Comparison of ENCODE assay signal across 1 cellular context in the genomic region with DNA sequence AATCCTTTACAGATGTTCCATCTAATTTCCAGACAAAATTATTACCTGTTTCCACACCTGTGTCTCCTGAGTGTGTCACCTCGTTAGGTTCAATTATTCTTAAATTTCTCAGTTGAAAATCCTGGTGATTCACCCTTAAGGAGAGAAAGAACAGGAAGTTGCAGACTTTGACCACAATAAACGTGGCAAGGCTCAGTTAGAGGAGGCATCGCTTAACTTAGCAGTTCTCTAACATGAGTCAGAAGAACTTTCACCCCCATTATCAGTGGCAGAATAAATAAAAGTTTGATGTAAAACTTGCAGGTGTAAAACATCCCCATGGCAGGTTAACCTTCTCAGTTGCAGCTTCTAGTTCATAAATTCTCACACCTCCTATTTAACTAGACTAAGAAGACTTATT.
A peak's percentile ranks its signal among the peaks of the same experiment; 100 is the strongest.
TF ChIP-seq lines count a peak whose summit lies in the region.

No MANE protein-coding gene starts in this region.

TF ChIP-seq in HepG2, 621 proteins besides CTCF, POLR2A, EP300 and RAD21 (continued from another document):
- TF ChIP-seq AHDC1 (CRISPR knock-in tag; IDR thresholded peaks at IDR 0.05; ENCODE audit: borderline replicate concordance): peak; percentile 58; the same call in 1 of the 2 replicates
- TF ChIP-seq ZMAT3 (CRISPR knock-in tag; conservative IDR thresholded peaks at IDR 0.05): no peak
- TF ChIP-seq ZNF782 (CRISPR knock-in tag; IDR thresholded peaks at IDR 0.05; ENCODE audit: borderline replicate concordance): no peak
- TF ChIP-seq HNF4G (IDR thresholded peaks at IDR 0.05; ENCODE audit: borderline replicate concordance, low read depth, low read length): peak; percentile 20; the same call in 1 of the 2 replicates
- no peak for TF ChIP-seq HNF4G (CRISPR knock-in tag; IDR thresholded peaks at IDR 0.05; ENCODE audit: borderline replicate concordance, low read depth)
- TF ChIP-seq RXRB (CRISPR knock-in tag; IDR thresholded peaks at IDR 0.05; ENCODE audit: borderline replicate concordance): 0 out of 2 replicates have a peak, but pooled peaks have one; percentile 15
- TF ChIP-seq, protein P1, sequence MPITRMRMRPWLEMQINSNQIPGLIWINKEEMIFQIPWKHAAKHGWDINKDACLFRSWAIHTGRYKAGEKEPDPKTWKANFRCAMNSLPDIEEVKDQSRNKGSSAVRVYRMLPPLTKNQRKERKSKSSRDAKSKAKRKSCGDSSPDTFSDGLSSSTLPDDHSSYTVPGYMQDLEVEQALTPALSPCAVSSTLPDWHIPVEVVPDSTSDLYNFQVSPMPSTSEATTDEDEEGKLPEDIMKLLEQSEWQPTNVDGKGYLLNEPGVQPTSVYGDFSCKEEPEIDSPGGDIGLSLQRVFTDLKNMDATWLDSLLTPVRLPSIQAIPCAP (CRISPR knock-in tag; IDR thresholded peaks at IDR 0.05; ENCODE audit: low read depth): no peak
